In genomic region chr15:61916104-61916503, GRCh38 we compare ENCODE assay signal across 1 cellular context.
TF ChIP-seq lines count a peak whose summit lies in the region.

No MANE protein-coding gene starts in this region.

TF ChIP-seq in GM23338, 12 proteins besides CTCF, POLR2A, EP300 and RAD21 (continued from another document):
- no peak for TF ChIP-seq ZNF462 (CRISPR knock-in tag; IDR thresholded peaks at IDR 0.05)
